In genomic region chr1:166489670-166490436, GRCh38 we compare ENCODE assay signal across 8 cellular contexts.
A peak's percentile ranks its signal among the peaks of the same experiment; 100 is the strongest.
DNase-seq lines count a peak whose midpoint lies in the region; ATAC-seq and TF ChIP-seq lines count a peak whose summit lies in the region.

No MANE protein-coding gene starts in this region.

- no peaks in the 10 kb centered on the region for H3K36me3 ChIP-seq in SK-N-SH (replicated peaks in 1 of 2; ENCODE audit: control insufficient read depth in 1 of 2, insufficient read depth in 2 of 2, low read length in 1 of 2)
- no peaks in the 10 kb centered on the region for H3K36me3 ChIP-seq in muscle layer of duodenum (ENCODE audit: control insufficient read depth in 1 of 2, insufficient read depth in 2 of 2, low read length in 2 of 2)
- no peaks in the 10 kb centered on the region for H3K36me3 ChIP-seq in tibial artery

- H3K9me3 ChIP-seq in SK-N-SH (no peaks in the 10 kb centered on the region), muscle layer of duodenum (ENCODE audit: control insufficient read depth in 1 of 2, low read length in 2 of 2) (peaks cover 0 to 3% of the 10 kb centered on the region in 2 donors), tibial artery (no peaks in the 10 kb centered on the region)

- CTCF ChIA-PET in SK-N-SH (lab: Yijun Ruan, JAX) = interaction anchor here (1.5 to 5.2 kb wide), 2 partner anchors 11 to 562 kb away, joined by 4 to 38 read pairs; no protein-coding TSS in a partner anchor

- POLR2A ChIA-PET in SK-N-SH (lab: Yijun Ruan, JAX) = no interaction called here
- POLR2A ChIA-PET in activated naive CD8-positive, alpha-beta T cell treated with anti-CD3 and anti-CD28 coated beads, Interleukin-2, amount 10 ng/mL, durations not matched to agents 7 days and 5 days (lab: Charles Lee) = interaction anchor here (0.6 to 2.2 kb wide), 4 partner anchors 11 to 721 kb away, joined by 3 to 6 read pairs (median 4); partner anchors contain the start of genes FAM78B and POGK

- no peaks in the 10 kb centered on the region for H3F3A ChIP-seq in SK-N-SH (replicated peaks; ENCODE audit: insufficient read depth)

- TF ChIP-seq EP300 in SK-N-SH (IDR thresholded peaks at IDR 0.05; ENCODE audit: borderline replicate concordance in 1 of 2, low read depth in 1 of 2, low read length in 1 of 2) = no peak

- H3K4me1 Mint-ChIP-seq in activated naive CD8-positive, alpha-beta T cell treated with anti-CD3 and anti-CD28 coated beads, Interleukin-2, amount 10 ng/mL, durations not matched to agents 7 days and 5 days = peaks cover 6% of the 10 kb centered on the region

- TF ChIP-seq RAD21 in SK-N-SH (IDR thresholded peaks at IDR 0.05; ENCODE audit: low read length) = no peak

- H3K27me3 Mint-ChIP-seq in activated naive CD8-positive, alpha-beta T cell treated with anti-CD3 and anti-CD28 coated beads, Interleukin-2, amount 10 ng/mL, durations not matched to agents 7 days and 5 days = no peaks in the 10 kb centered on the region

- peak overlapping the region; percentile 24; the same call in 1 of the 2 replicates for H3K9ac ChIP-seq in SK-N-SH

- H2AFZ ChIP-seq in SK-N-SH (ENCODE audit: low read depth) = peak overlapping the region; percentile 94

- H3K4me1 ChIP-seq in SK-N-SH (ENCODE audit: control insufficient read depth in 1 of 2, insufficient read depth in 2 of 2, low read depth in 1 of 2, low read length in 1 of 2) (no peaks in the 10 kb centered on the region), muscle layer of duodenum (ENCODE audit: control insufficient read depth in 1 of 2, insufficient read depth in 2 of 2, low read length in 2 of 2) (no peaks in the 10 kb centered on the region), tibial artery (no peaks in the 10 kb centered on the region)

- H3K27ac ChIP-seq in SK-N-SH (ENCODE audit: low read depth in 2 of 2, low read length in 1 of 2) (0 out of 4 replicates have a peak overlapping the region, but pooled peaks of 1 of the 2 experiments have one; percentile 5), muscle layer of duodenum (ENCODE audit: low read length) (peak overlapping the region; percentile 75), tibial artery (no peak overlapping the region)

- intact Hi-C loops in tibial artery (cut with DNase I; ENCODE audit: low total_unique reads) = no loop called here

- H3K4me3 Mint-ChIP-seq in activated naive CD8-positive, alpha-beta T cell treated with anti-CD3 and anti-CD28 coated beads, Interleukin-2, amount 10 ng/mL, durations not matched to agents 7 days and 5 days = no peak overlapping the region

- H3K27me3 ChIP-seq in SK-N-SH (ENCODE audit: insufficient read depth) = no peaks in the 10 kb centered on the region
- H3K27me3 ChIP-seq in muscle layer of duodenum (ENCODE audit: low read depth, low read length) = no peaks in the 10 kb centered on the region
- no peaks in the 10 kb centered on the region for H3K27me3 ChIP-seq in tibial artery

- H3K4me3 ChIP-seq in SK-N-SH (ENCODE audit: low read depth in 2 of 2, low read length in 1 of 2) = peak overlapping the region; percentile 33 to 59
- H3K4me3 ChIP-seq in muscle layer of duodenum (ENCODE audit: low read depth in 1 of 2, low read length in 2 of 2) = peak overlapping the region; percentile 47 to 49
- H3K4me3 ChIP-seq in tibial artery = peak overlapping the region; percentile 31 to 45

- peaks cover 4% of the 10 kb centered on the region for H3K9me3 Mint-ChIP-seq in activated naive CD8-positive, alpha-beta T cell treated with anti-CD3 and anti-CD28 coated beads, Interleukin-2, amount 10 ng/mL, durations not matched to agents 7 days and 5 days

- TF ChIP-seq CTCF in SK-N-SH (IDR thresholded peaks at IDR 0.05) = no peak
- TF ChIP-seq CTCF in tibial artery (IDR thresholded peaks at IDR 0.05) = no peak

- H4K20me1 ChIP-seq in SK-N-SH (ENCODE audit: insufficient read depth) = no peaks in the 10 kb centered on the region

- peak; percentile 84 for DNase-seq in DMS53 (lab: John Stamatoyannopoulos, UW)
- no peak for DNase-seq in SK-N-SH
- DNase-seq in activated naive CD8-positive, alpha-beta T cell treated with anti-CD3 and anti-CD28 coated beads, Interleukin-2, amount 10 ng/mL, durations not matched to agents 7 days and 5 days = peak; percentile 67
- no peak for DNase-seq in tibial artery
- no peak for DNase-seq in ecto neural progenitor cell (ENCODE audit: low spot score)

- H3K27ac Mint-ChIP-seq in activated naive CD8-positive, alpha-beta T cell treated with anti-CD3 and anti-CD28 coated beads, Interleukin-2, amount 10 ng/mL, durations not matched to agents 7 days and 5 days = no peak overlapping the region

- no peaks in the 10 kb centered on the region for H3K79me2 ChIP-seq in SK-N-SH (ENCODE audit: insufficient read depth)

- no peaks in the 10 kb centered on the region for H3K9me2 ChIP-seq in SK-N-SH

- WGBS in SK-N-SH (ENCODE audit: low lambda C conversion rate) = 38% methylated on average over 17 of the region's 17 CpGs

- peak overlapping the region; percentile 69 for H3K4me2 ChIP-seq in SK-N-SH

- peak; percentile 78 for ATAC-seq in GM21360 (IDR thresholded peaks at IDR 0.05; ENCODE audit: unreplicated experiment)
- peak; percentile 79 for ATAC-seq in HG03571 (IDR thresholded peaks at IDR 0.05; ENCODE audit: unreplicated experiment)
- peak; percentile 83 for ATAC-seq in activated naive CD8-positive, alpha-beta T cell treated with anti-CD3 and anti-CD28 coated beads, Interleukin-2, amount 10 ng/mL, durations not matched to agents 7 days and 5 days (ENCODE audit: low read depth)

- no peaks in the 10 kb centered on the region for H3K36me3 Mint-ChIP-seq in activated naive CD8-positive, alpha-beta T cell treated with anti-CD3 and anti-CD28 coated beads, Interleukin-2, amount 10 ng/mL, durations not matched to agents 7 days and 5 days

TF ChIP-seq in SK-N-SH, 30 proteins besides CTCF, POLR2A, EP300 and RAD21:
- TF ChIP-seq PBX3 (IDR thresholded peaks at IDR 0.05) (no peak), SMC3 (IDR thresholded peaks at IDR 0.05; ENCODE audit: low read depth, low read length) (no peak), GABPA (IDR thresholded peaks at IDR 0.05; ENCODE audit: low read depth) (no peak), EZH2phosphoT487 (IDR thresholded peaks at IDR 0.05; ENCODE audit: borderline replicate concordance, low read depth) (no peak), FOXJ3 (CRISPR knock-in tag; IDR thresholded peaks at IDR 0.05) (no peak), TAF1 (IDR thresholded peaks at IDR 0.05; ENCODE audit: borderline replicate concordance, low read depth, low read length) (no peak), SIN3A (IDR thresholded peaks at IDR 0.05; ENCODE audit: borderline replicate concordance, low read depth, low read length) (no peak), TEAD4 (IDR thresholded peaks at IDR 0.05; ENCODE audit: borderline replicate concordance, insufficient read depth) (no peak), USF1 (IDR thresholded peaks at IDR 0.05; ENCODE audit: borderline replicate concordance, low read depth) (no peak), MAX (IDR thresholded peaks at IDR 0.05; ENCODE audit: low read depth) (no peak), POLR2AphosphoS5 (IDR thresholded peaks at IDR 0.05; ENCODE audit: low read depth, low read length) (no peak), TCF12 (IDR thresholded peaks at IDR 0.05) (no peak)
TF ChIP-seq in SK-N-SH: peak in this region for 0.

Comparison
In these comparisons a context has a peak if more than half of its experiments do, and no peak if none do; other contexts are left out.
1. DNase-seq: peak in DMS53 (single experiment) and activated naive CD8-positive, alpha-beta T cell treated with anti-CD3 and anti-CD28 coated beads, Interleukin-2, amount 10 ng/mL, durations not matched to agents 7 days and 5 days (single experiment); none in SK-N-SH (single experiment), tibial artery (0 of 2) and ecto neural progenitor cell (single experiment).
2. Peak in every context shown above with its lines, with median percentiles within 50 percentile points of each other: ATAC-seq and H3K4me3 ChIP-seq.